In the genomic region with DNA sequence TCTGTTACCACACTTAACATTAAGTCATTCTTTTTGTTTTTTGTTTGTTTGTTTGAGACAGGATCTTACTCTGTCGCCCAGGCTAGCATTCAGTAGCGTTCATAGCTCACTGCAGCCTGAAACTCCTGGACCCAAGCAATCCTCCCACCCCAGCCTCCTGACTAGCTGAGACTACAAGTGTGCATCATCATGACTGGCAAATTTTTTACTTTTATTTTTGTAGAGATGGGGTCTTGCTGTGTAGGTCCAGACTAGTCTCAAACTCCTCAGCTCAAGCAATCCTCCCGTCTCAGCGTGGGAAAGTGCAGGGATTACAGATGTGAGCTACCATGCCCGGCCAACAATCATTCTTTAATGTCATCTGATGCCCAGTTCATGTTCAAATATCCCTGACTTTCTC, we compare ENCODE assay signal across 14 cellular contexts. TPM values are rescaled to one million over a fixed set of nuclear protein-coding genes. Genes with fewer than 3 reads are reported as not detected.
DNase-seq lines count a peak whose midpoint lies in the region; ATAC-seq and TF ChIP-seq lines count a peak whose summit lies in the region.
"Had no signal": no experiment of that assay in that cellular context is flagged by ENCODE, and none has a peak within 500 bp of the region (broad histone marks: within the 10 kb centered on the region; RNA-seq: fewer than 3 reads in every experiment).

No MANE protein-coding gene starts in this region.

- H3K4me3 ChIP-seq in right atrium auricular region = no peak overlapping the region
- no peak overlapping the region for H3K4me3 ChIP-seq in cardiac fibroblast (replicated peaks in 1 of 2; ENCODE audit: low read depth in 2 of 2, low read length in 2 of 2)
- H3K4me3 ChIP-seq: MG63, mucosa of descending colon had no signal

- peak overlapping the region; percentile 66 for H3K4me3 Mint-ChIP-seq in neural crest cell

- peaks cover 24% of the 10 kb centered on the region for H3K4me1 Mint-ChIP-seq in neural crest cell

- H3K27me3 ChIP-seq in right atrium auricular region = no peaks in the 10 kb centered on the region
- H3K27me3 ChIP-seq: MG63 had no signal

- intact Hi-C loops in left cardiac atrium (cut with DNase I) = no loop called here

- no peak overlapping the region for H3K27ac Mint-ChIP-seq in neural crest cell (ENCODE audit: unreplicated experiment)

- no peaks in the 10 kb centered on the region for H3K9me3 ChIP-seq in right atrium auricular region
- H3K9me3 ChIP-seq: MG63, mucosa of descending colon had no signal

- peaks cover 0 to 19% of the 10 kb centered on the region in 2 donors for H3K4me1 ChIP-seq in right atrium auricular region

- TF ChIP-seq CTCF in right atrium auricular region (IDR thresholded peaks at IDR 0.05) (no peak), cardiac fibroblast (IDR thresholded peaks at IDR 0.05; ENCODE audit: low read depth, low read length) (no peak), neural crest cell (conservative IDR thresholded peaks at IDR 0.05) (no peak)

- H3K27me3 Mint-ChIP-seq in neural crest cell (ENCODE audit: low read depth) = peaks cover 5% of the 10 kb centered on the region

- ATAC-seq in left cardiac atrium = no peak
- no peak for ATAC-seq in GM18517 (IDR thresholded peaks at IDR 0.05; ENCODE audit: unreplicated experiment)
- ATAC-seq: mucosa of descending colon had no signal

- H3K27ac ChIP-seq in right atrium auricular region = peak overlapping the region; percentile 57 to 61
- H3K27ac ChIP-seq: C4-2B, HL-60 had no signal

- no peak for DNase-seq in right atrium auricular region (ENCODE audit: low spot score)
- DNase-seq in left cardiac atrium = no peak
- peak; percentile 33 to 71 for DNase-seq in cardiac fibroblast (ENCODE audit: low read depth in 2 of 2)
- DNase-seq in neural crest cell (ENCODE audit: low read depth, low spot score) = no peak
- DNase-seq in Ammon's horn (ENCODE audit: low spot score) = no peak
- no peak for DNase-seq in stimulated activated naive CD4-positive, alpha-beta T cell treated with Interleukin-2 at 50 U/mL for 16 hours (lab: John Stamatoyannopoulos, UW)
- DNase-seq in NCI-H1417 (lab: John Stamatoyannopoulos, UW) = no peak
- DNase-seq: MG63, mucosa of descending colon, NCI-H345, T1000 had no signal

- peaks cover 6% of the 10 kb centered on the region for H3K36me3 Mint-ChIP-seq in neural crest cell (ENCODE audit: low read depth)

- H3K36me3 ChIP-seq in right atrium auricular region = peaks cover 4% of the 10 kb centered on the region

- H3K9me3 Mint-ChIP-seq in neural crest cell = no peaks in the 10 kb centered on the region

RNA-seq across cellular contexts. Expression of gene ALDH16A1, which starts 3.3 kb away (rescaled TPM):
- total RNA-seq in right atrium auricular region = 10 to 100 TPM in 1 of 2 donors, 1 to 10 TPM in 1; 9.5 to 18.5 TPM
- total RNA-seq in left cardiac atrium = 10 to 100 TPM; 16.8 to 17.5 TPM
- total RNA-seq in neural crest cell = 51.9 and 52.7 TPM in 2 replicates

RNA-seq across cellular contexts. Expression of gene PIH1D1, which starts 4.7 kb away (rescaled TPM):
- total RNA-seq in right atrium auricular region (10 to 100 TPM; 55.8 to 61.5 TPM), left cardiac atrium (10 to 100 TPM; 32.2 to 42.5 TPM), neural crest cell (104 and 110 TPM in 2 replicates)

RNA-seq across cellular contexts. Expression of gene SLC17A7, which starts 15.0 kb away (rescaled TPM):
- total RNA-seq in right atrium auricular region = under 1 TPM; 0.59 to 0.67 TPM
- 1 to 10 TPM; 1.7 to 2.5 TPM for total RNA-seq in left cardiac atrium
- total RNA-seq in neural crest cell = 0.23 TPM in 1 of 2 replicates, not detected in the other

RNA-seq across cellular contexts. Expression of gene FLT3LG, which starts 17.7 kb away (rescaled TPM):
- 1 to 10 TPM; 1.1 to 2.6 TPM for total RNA-seq in right atrium auricular region
- 1 to 10 TPM; 4.9 to 6.0 TPM for total RNA-seq in left cardiac atrium
- 0.89 and 1.0 TPM in 2 replicates for total RNA-seq in neural crest cell

RNA-seq across cellular contexts. Expression of gene RPL13A, which starts 31.1 kb away (rescaled TPM):
- total RNA-seq in right atrium auricular region = 1,000 to 10,000 TPM in 1 of 2 donors, 100 to 1,000 TPM in 1; 765 to 1,868 TPM
- 1,000 to 10,000 TPM; 1,559 to 1,594 TPM for total RNA-seq in left cardiac atrium
- 2,983 and 3,026 TPM in 2 replicates for total RNA-seq in neural crest cell

Comparison
In these comparisons a context has a peak if more than half of its experiments do, and no peak if none do; other contexts are left out.
1. DNase-seq: peak in cardiac fibroblast (2 of 2); none in right atrium auricular region (single experiment), left cardiac atrium (single experiment), neural crest cell (single experiment), Ammon's horn (single experiment), stimulated activated naive CD4-positive, alpha-beta T cell treated with Interleukin-2 at 50 U/mL for 16 hours (single experiment) and NCI-H1417 (0 of 3).